Comparison of ENCODE assay signal across 12 cellular contexts in the genomic region with DNA sequence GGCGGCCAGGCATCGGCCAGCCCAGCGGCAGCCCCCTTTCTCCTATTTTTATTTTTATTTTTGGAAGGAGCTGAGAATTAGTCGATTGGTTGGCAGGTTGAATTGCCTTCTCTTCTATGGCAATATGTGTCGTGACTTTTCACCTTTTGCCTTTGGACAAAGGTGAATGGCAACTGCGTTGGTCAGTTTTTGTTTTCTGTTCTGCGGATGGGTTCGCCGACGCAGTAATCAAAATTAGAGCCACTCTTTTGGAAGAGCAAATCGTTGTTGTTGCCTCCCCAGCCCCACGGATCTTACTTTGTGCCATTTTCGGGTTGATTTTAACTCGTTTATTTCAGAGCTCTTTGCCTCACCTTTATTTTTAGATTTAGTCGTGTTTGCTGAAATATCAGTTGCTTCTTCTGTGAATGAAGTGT. TPM values are rescaled to one million over a fixed set of nuclear protein-coding genes. Genes with fewer than 3 reads are reported as not detected.
DNase-seq lines count a peak whose midpoint lies in the region; ATAC-seq and TF ChIP-seq lines count a peak whose summit lies in the region.
"Had no signal": no experiment of that assay in that cellular context is flagged by ENCODE, and none has a peak within 500 bp of the region (broad histone marks: within the 10 kb centered on the region; RNA-seq: fewer than 3 reads in every experiment).

No MANE protein-coding gene starts in this region.

- peaks cover 13% of the 10 kb centered on the region for H3K4me1 ChIP-seq in stomach smooth muscle (ENCODE audit: control insufficient read depth, insufficient read depth, low read length)
- H3K4me1 ChIP-seq: BE2C had no signal

- TF ChIP-seq CTCF in lower leg skin (IDR thresholded peaks at IDR 0.05) (no peak), GM10266 (IDR thresholded peaks at IDR 0.05; ENCODE audit: control insufficient read depth, insufficient read depth, low read depth, missing control alignments) (no peak)

- H3K4me3 ChIP-seq in lower leg skin (ENCODE audit: low read depth, poor library complexity, severe bottlenecking), result peak overlapping the region; percentile 50
- H3K4me3 ChIP-seq in stomach smooth muscle (ENCODE audit: low read length in 2 of 2), result peak overlapping the region; percentile 57 to 66

- WGBS in lower leg skin, 2 donors, result 8% methylated on average over 15 of the region's 15 CpGs

- CTCF ChIA-PET in activated CD4-positive, alpha-beta T cell treated with anti-CD3 and anti-CD28 coated beads for 36 hours (lab: Charles Lee), result interaction anchor here (0.6 to 1.1 kb wide), 3 partner anchors 98 to 166 kb away, joined by 3 to 4 read pairs (median 3); no protein-coding TSS in a partner anchor

- peak overlapping the region; percentile 6 for H3K4me3 Mint-ChIP-seq in activated CD4-positive, alpha-beta T cell treated with anti-CD3 and anti-CD28 coated beads for 36 hours

- peaks cover 23% of the 10 kb centered on the region for H3K4me1 Mint-ChIP-seq in activated CD4-positive, alpha-beta T cell treated with anti-CD3 and anti-CD28 coated beads for 36 hours

- H3K9me3 ChIP-seq in stomach smooth muscle (ENCODE audit: control insufficient read depth in 2 of 2, low read length in 2 of 2), result no peaks in the 10 kb centered on the region
- H3K9me3 ChIP-seq: BE2C had no signal

- no peaks in the 10 kb centered on the region for H3K9me3 Mint-ChIP-seq in activated CD4-positive, alpha-beta T cell treated with anti-CD3 and anti-CD28 coated beads for 36 hours (ENCODE audit: low read depth)

- POLR2A ChIA-PET in activated CD4-positive, alpha-beta T cell treated with anti-CD3 and anti-CD28 coated beads for 36 hours (lab: Charles Lee), result interaction anchor here (0.7 kb wide), 1 partner anchor 32 kb away, joined by 5 read pairs; no protein-coding TSS in a partner anchor

- no peak overlapping the region for H3K27ac Mint-ChIP-seq in activated CD4-positive, alpha-beta T cell treated with anti-CD3 and anti-CD28 coated beads for 36 hours

- peaks cover 31 to 46% of the 10 kb centered on the region in 2 donors for H3K27me3 ChIP-seq in stomach smooth muscle (ENCODE audit: control insufficient read depth in 1 of 2, insufficient read depth in 2 of 2, low read length in 2 of 2)

- intact Hi-C loops in activated CD4-positive, alpha-beta T cell treated with anti-CD3 and anti-CD28 coated beads for 36 hours (cut with DNase I, micrococcal nuclease), result no loop called here
- intact Hi-C loops in lower leg skin (cut with DNase I; ENCODE audit: low total_unique reads), result no loop called here

- no peaks in the 10 kb centered on the region for H3K36me3 ChIP-seq in stomach smooth muscle (ENCODE audit: control insufficient read depth in 2 of 2, insufficient read depth in 2 of 2, low read length in 2 of 2)
- H3K36me3 ChIP-seq: BE2C had no signal

- H3K27ac ChIP-seq in stomach smooth muscle (ENCODE audit: low read length), result no peak overlapping the region
- H3K27ac ChIP-seq: HL-60, RWPE1 had no signal

- H3K9ac ChIP-seq in stomach smooth muscle (ENCODE audit: low read length in 2 of 2), result peak overlapping the region in 1 of 2 donors; percentile 9

- no peak for DNase-seq in activated CD4-positive, alpha-beta T cell treated with anti-CD3 and anti-CD28 coated beads for 36 hours
- DNase-seq in activated CD4-positive, alpha-beta T cell treated with anti-CD3 and anti-CD28 coated beads for 1 hour, result no peak
- DNase-seq in astrocyte of the hippocampus (ENCODE audit: low read depth, low spot score), result peak; percentile 11
- no peak for DNase-seq in lower leg skin (ENCODE audit: low spot score in 2 of 2)
- no peak for DNase-seq in GM10266 (ENCODE audit: extremely low spot score)
- no peak for DNase-seq in RKO (ENCODE audit: low spot score)
- no peak for DNase-seq in T-helper 9 cell

- ATAC-seq in activated CD4-positive, alpha-beta T cell treated with anti-CD3 and anti-CD28 coated beads for 36 hours, result no peak

- TF ChIP-seq POLR2A in lower leg skin (IDR thresholded peaks at IDR 0.05), result no peak

- no peaks in the 10 kb centered on the region for H3K36me3 Mint-ChIP-seq in activated CD4-positive, alpha-beta T cell treated with anti-CD3 and anti-CD28 coated beads for 36 hours (ENCODE audit: low read depth)

- peaks cover 49% of the 10 kb centered on the region for H3K27me3 Mint-ChIP-seq in activated CD4-positive, alpha-beta T cell treated with anti-CD3 and anti-CD28 coated beads for 36 hours

RNA-seq across cellular contexts. Expression of gene CECR2, which starts 1.5 kb away (rescaled TPM):
- total RNA-seq in activated CD4-positive, alpha-beta T cell treated with anti-CD3 and anti-CD28 coated beads for 36 hours, result under 1 TPM in 1 of 2 experiments, not detected in 1; 0.18 TPM
- total RNA-seq in lower leg skin, result 1 to 10 TPM; 1.8 to 2.7 (median 2.2) TPM
- total RNA-seq: bronchial epithelial cell had no signal
